ENCODE assay signal across 1 cellular context in the genomic region with DNA sequence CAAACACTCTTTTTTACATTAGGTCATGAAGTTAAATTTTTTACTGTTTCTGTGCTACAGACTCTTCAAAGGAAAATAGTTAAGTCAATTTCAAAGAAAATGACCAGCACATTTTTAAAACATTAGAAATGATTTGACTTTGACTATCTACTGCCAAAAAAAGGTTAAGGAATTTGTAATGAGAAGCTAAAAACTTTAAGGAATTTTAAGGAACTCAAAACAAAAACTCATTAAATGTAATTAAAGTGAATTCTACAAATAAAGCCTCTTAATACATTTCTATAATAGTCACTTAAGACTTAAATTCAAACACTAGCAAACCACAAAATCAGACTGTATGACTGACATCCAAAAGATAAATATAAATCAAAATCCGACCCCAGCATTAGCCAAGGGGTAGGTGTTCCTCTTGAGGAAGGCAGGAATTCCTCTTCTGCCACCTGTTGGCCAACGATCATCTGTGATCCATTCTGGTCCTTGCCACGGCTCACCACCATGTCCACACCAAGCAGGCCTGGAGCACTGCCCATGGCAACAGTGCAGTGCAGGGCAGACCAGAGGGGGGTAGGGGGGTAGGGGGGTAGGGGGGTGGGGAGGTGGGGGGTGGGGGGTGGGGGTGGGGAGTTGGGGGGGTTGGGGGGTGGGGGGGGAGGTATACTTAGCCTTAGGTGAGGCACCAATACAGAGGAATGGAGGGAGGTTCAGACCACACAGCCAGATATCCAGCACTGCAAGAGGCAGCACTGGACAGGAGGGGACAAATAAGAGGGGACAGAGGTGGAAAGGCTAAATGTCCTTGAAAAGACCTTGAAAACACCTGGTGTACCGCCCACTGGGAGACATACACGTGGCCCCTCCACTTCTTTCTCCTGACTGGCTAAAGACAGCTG.
TF ChIP-seq lines count a peak whose summit lies in the region.

No MANE protein-coding gene starts in this region.

TF ChIP-seq in K562, 482 proteins besides CTCF, POLR2A, EP300 and RAD21 (continued from another document):
- TF ChIP-seq, protein P1, sequence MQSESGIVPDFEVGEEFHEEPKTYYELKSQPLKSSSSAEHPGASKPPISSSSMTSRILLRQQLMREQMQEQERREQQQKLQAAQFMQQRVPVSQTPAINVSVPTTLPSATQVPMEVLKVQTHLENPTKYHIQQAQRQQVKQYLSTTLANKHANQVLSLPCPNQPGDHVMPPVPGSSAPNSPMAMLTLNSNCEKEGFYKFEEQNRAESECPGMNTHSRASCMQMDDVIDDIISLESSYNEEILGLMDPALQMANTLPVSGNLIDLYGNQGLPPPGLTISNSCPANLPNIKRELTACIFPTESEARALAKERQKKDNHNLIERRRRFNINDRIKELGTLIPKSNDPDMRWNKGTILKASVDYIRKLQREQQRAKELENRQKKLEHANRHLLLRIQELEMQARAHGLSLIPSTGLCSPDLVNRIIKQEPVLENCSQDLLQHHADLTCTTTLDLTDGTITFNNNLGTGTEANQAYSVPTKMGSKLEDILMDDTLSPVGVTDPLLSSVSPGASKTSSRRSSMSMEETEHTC (IDR thresholded peaks at IDR 0.05), result no peak
